17 cellular contexts compared by ENCODE assay signal in the genomic region with DNA sequence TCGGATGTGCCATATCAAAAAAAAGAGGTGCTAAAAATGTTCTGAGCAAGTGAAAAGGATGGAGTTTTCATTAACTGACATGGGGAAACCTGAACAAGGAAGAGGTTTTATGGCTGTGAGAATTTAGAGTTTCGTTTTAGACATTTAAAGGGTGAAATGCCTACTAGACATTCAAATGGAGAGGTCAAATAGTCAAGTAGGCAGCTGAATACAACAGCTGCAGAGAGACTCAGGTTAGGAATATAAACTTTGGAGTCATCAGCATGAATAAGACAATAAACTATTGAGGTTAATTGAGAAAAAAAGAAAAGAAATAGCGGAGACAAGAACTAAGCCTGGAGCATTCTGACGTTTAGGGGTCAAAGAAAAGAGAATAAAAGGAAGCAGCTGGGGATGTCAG.
A peak's percentile ranks its signal among the peaks of the same experiment; 100 is the strongest.
DNase-seq lines count a peak whose midpoint lies in the region; ATAC-seq lines count a peak whose summit lies in the region.
"Had no signal": no experiment of that assay in that cellular context is flagged by ENCODE, and none has a peak within 500 bp of the region (broad histone marks: within the 10 kb centered on the region; RNA-seq: fewer than 3 reads in every experiment).

No MANE protein-coding gene starts in this region.

- H3K9me3 ChIP-seq in skeletal muscle satellite cell (replicated peaks; ENCODE audit: low read length): no peaks in the 10 kb centered on the region

- no peaks in the 10 kb centered on the region for H3K27me3 ChIP-seq in skeletal muscle satellite cell (ENCODE audit: control insufficient read depth, insufficient read depth, low read length)

- peaks cover 26% of the 10 kb centered on the region for H3K4me1 ChIP-seq in skeletal muscle satellite cell (ENCODE audit: control insufficient read depth, insufficient read depth, low read length)

- H3K4me3 ChIP-seq in skeletal muscle satellite cell (ENCODE audit: low read length): no peak overlapping the region

- peak overlapping the region; percentile 14 for H3K9ac ChIP-seq in skeletal muscle satellite cell (ENCODE audit: low read depth, low read length)

- peak overlapping the region; percentile 5 for H3K4me2 ChIP-seq in skeletal muscle satellite cell (ENCODE audit: low read length)

- no peaks in the 10 kb centered on the region for H3K36me3 ChIP-seq in skeletal muscle satellite cell (ENCODE audit: insufficient read depth, low read length)

- DNase-seq in NCI-H2196 treated with DMSO at 0.1 percent for 48 hours (lab: John Stamatoyannopoulos, UW; ENCODE audit: unreplicated experiment) (peak; percentile 54), left kidney (ENCODE audit: low read depth, low spot score) (peak; percentile 6), NCI-H1048 (lab: John Stamatoyannopoulos, UW) (no peak), NCI-H2081 treated with DMSO at 0.1 percent for 48 hours (lab: John Stamatoyannopoulos, UW) (no peak)
- DNase-seq in stimulated activated CD8-positive, alpha-beta memory T cell treated with anti-CD3 and anti-CD28 coated beads, Interleukin-4, amount 100 ng/mL, for 48 hours: no peak
- DNase-seq: CD8-positive, alpha-beta T cell; DMS153; KG1; NCI-H1694 treated with DMSO at 0.1 percent for 48 hours; NCI-H226; NCI-H510A treated with DMSO at 0.1 percent for 48 hours; NCI-H774; Right ventricle myocardium superior; SW 1271 had no signal

- peak; percentile 43 for ATAC-seq in HG02759 (IDR thresholded peaks at IDR 0.05; ENCODE audit: unreplicated experiment)
- ATAC-seq: CD8-positive, alpha-beta T cell; HCT116 had no signal

Comparison
In these comparisons a context has a peak if more than half of its experiments do, and no peak if none do; other contexts are left out.
1. DNase-seq: peak in NCI-H2196 treated with DMSO at 0.1 percent for 48 hours (single experiment) and left kidney (single experiment); none in stimulated activated CD8-positive, alpha-beta memory T cell treated with anti-CD3 and anti-CD28 coated beads, Interleukin-4, amount 100 ng/mL, for 48 hours (single experiment), NCI-H1048 (single experiment) and NCI-H2081 treated with DMSO at 0.1 percent for 48 hours (single experiment).